1 cellular context compared by ENCODE assay signal in genomic region chr14:100223332-100224171, GRCh38.
A peak's percentile ranks its signal among the peaks of the same experiment; 100 is the strongest.
TF ChIP-seq lines count a peak whose summit lies in the region.

No MANE protein-coding gene starts in this region.

TF ChIP-seq in H1, 55 proteins besides CTCF, POLR2A, EP300 and RAD21:
- TF ChIP-seq TEAD4 (IDR thresholded peaks at IDR 0.05; ENCODE audit: low read depth, low read length) (peak; percentile 51; the same call in 1 of the 2 replicates), CBX5 (IDR thresholded peaks at IDR 0.05; ENCODE audit: low read depth, low read length) (no peak), ATF3 (IDR thresholded peaks at IDR 0.05; ENCODE audit: insufficient read depth, low read depth, low read length) (no peak), EZH2 (IDR thresholded peaks at IDR 0.05; ENCODE audit: low read depth, low read length, severe bottlenecking) (no peak)
TF ChIP-seq in H1: peak in this region for 1.
